Comparison of ENCODE assay signal across 9 cellular contexts in the genomic region with DNA sequence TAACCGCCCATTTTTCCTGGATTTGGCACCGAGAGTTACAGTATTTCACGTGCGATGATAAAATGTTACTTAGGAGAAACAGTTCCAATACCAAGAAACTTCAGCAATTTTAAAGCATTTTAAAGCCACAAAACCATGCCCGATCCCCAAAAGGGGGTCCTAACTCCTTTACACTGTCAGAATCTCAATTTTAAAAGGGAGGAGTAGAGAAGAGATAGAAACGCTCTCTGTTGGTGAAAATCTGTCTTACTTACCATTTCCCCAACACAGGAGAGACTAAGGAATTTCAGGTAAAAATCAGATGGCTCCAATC. TPM values are rescaled to one million over a fixed set of nuclear protein-coding genes. Genes with fewer than 3 reads are reported as not detected.
A peak's percentile ranks its signal among the peaks of the same experiment; 100 is the strongest.
DNase-seq lines count a peak whose midpoint lies in the region; ATAC-seq lines count a peak whose summit lies in the region.
"Had no signal": no experiment of that assay in that cellular context is flagged by ENCODE, and none has a peak within 500 bp of the region (broad histone marks: within the 10 kb centered on the region; RNA-seq: fewer than 3 reads in every experiment).

No MANE protein-coding gene starts in this region.

- H3K9me3 Mint-ChIP-seq in CD4-positive, alpha-beta memory T cell: no peaks in the 10 kb centered on the region

- H3K4me1 ChIP-seq in CD4-positive, alpha-beta memory T cell (ENCODE audit: insufficient read depth, low read length): peaks cover 64% of the 10 kb centered on the region
- H3K4me1 ChIP-seq in NT2/D1 (ENCODE audit: insufficient read depth, insufficient read length) (no peaks in the 10 kb centered on the region), endocrine pancreas (ENCODE audit: control insufficient read depth, insufficient read depth, low read length) (peaks cover 4% of the 10 kb centered on the region), neuron (ENCODE audit: insufficient read depth, low read length) (peaks cover 46% of the 10 kb centered on the region)

- no peak for ATAC-seq in GM18858 (IDR thresholded peaks at IDR 0.05; ENCODE audit: unreplicated experiment)
- ATAC-seq in HG03135 (IDR thresholded peaks at IDR 0.05; ENCODE audit: unreplicated experiment): no peak

- peak overlapping the region; percentile 59 for H2AFZ ChIP-seq in neuron (ENCODE audit: low read depth, low read length)

- POLR2A ChIA-PET in CD4-positive, alpha-beta memory T cell (lab: Charles Lee; ENCODE audit: partially characterized antibody): interaction anchor here (0.6 to 4.1 kb wide), 17 partner anchors 10 to 839 kb away, joined by 3 to 39 read pairs (median 3); a partner anchor contains a TSS

- no peaks in the 10 kb centered on the region for H3K27me3 Mint-ChIP-seq in CD4-positive, alpha-beta memory T cell

- in situ Hi-C loops in KBM-7 (cut with MboI; ENCODE audit: low pct_unique_long_range_greater_than_20kb, low sequenced_read_pairs): no loop called here

- CTCF ChIA-PET in CD4-positive, alpha-beta memory T cell (lab: Charles Lee; ENCODE audit: partially characterized antibody): interaction anchor here (1.0 to 2.0 kb wide), 4 partner anchors 9 to 101 kb away, joined by 4 to 15 read pairs (median 6); no protein-coding TSS in a partner anchor

- H3K4me3 ChIP-seq in CD4-positive, alpha-beta memory T cell (ENCODE audit: low read length in 2 of 2): peak overlapping the region; percentile 61 to 98
- peak overlapping the region; percentile 91 for H3K4me3 ChIP-seq in NT2/D1 (ENCODE audit: insufficient read length, low read depth)
- peak overlapping the region; percentile 99 for H3K4me3 ChIP-seq in endocrine pancreas (ENCODE audit: control insufficient read depth, insufficient read depth, low read length)
- peak overlapping the region; percentile 100 for H3K4me3 ChIP-seq in neuron (ENCODE audit: low read length)

- H3K9ac ChIP-seq in NT2/D1 (ENCODE audit: insufficient read length, low read depth) (peak overlapping the region; percentile 96), endocrine pancreas (ENCODE audit: control insufficient read depth, insufficient read depth, low read length) (peak overlapping the region; percentile 95)

- H3K27me3 ChIP-seq in CD4-positive, alpha-beta memory T cell (ENCODE audit: insufficient read depth, low read length): no peaks in the 10 kb centered on the region
- H3K27me3 ChIP-seq in NT2/D1 (ENCODE audit: insufficient read depth, insufficient read length): no peaks in the 10 kb centered on the region
- H3K27me3 ChIP-seq in endocrine pancreas (ENCODE audit: control insufficient read depth, insufficient read depth, low read length): no peaks in the 10 kb centered on the region
- H3K27me3 ChIP-seq in neuron (ENCODE audit: insufficient read depth, low read length): no peaks in the 10 kb centered on the region

- peaks cover 10% of the 10 kb centered on the region for H3K36me3 ChIP-seq in CD4-positive, alpha-beta memory T cell (ENCODE audit: insufficient read depth, low read length)
- peaks cover 28% of the 10 kb centered on the region for H3K36me3 ChIP-seq in NT2/D1 (ENCODE audit: insufficient read depth, insufficient read length, low read length)
- no peaks in the 10 kb centered on the region for H3K36me3 ChIP-seq in endocrine pancreas (ENCODE audit: control insufficient read depth, insufficient read depth, low read length)
- peaks cover 4% of the 10 kb centered on the region for H3K36me3 ChIP-seq in neuron (ENCODE audit: insufficient read depth, low read length)

- H3K4me3 Mint-ChIP-seq in CD4-positive, alpha-beta memory T cell: peak overlapping the region; percentile 92 to 98 (median 97)

- H3K9me3 ChIP-seq in CD4-positive, alpha-beta memory T cell (ENCODE audit: control insufficient read depth in 1 of 2, low read length in 2 of 2): no peaks in the 10 kb centered on the region
- H3K9me3 ChIP-seq in NT2/D1 (ENCODE audit: insufficient read depth, low read length): no peaks in the 10 kb centered on the region
- H3K9me3 ChIP-seq in endocrine pancreas (ENCODE audit: control insufficient read depth, low read length): no peaks in the 10 kb centered on the region
- H3K9me3 ChIP-seq in neuron (ENCODE audit: low read length): no peaks in the 10 kb centered on the region

- H3K4me1 Mint-ChIP-seq in CD4-positive, alpha-beta memory T cell: peaks cover 41 to 86% (median 63%) of the 10 kb centered on the region in 4 donors

- H3K27ac Mint-ChIP-seq in CD4-positive, alpha-beta memory T cell: peak overlapping the region; percentile 98 to 100 (median 100)

- peaks cover 9 to 48% of the 10 kb centered on the region in 2 donors for H3K36me3 Mint-ChIP-seq in CD4-positive, alpha-beta memory T cell

- no peak for DNase-seq in CD4-positive, alpha-beta memory T cell
- DNase-seq in NT2/D1 (ENCODE audit: low read depth, low spot score) (no peak), KBM-7 (no peak), pons (ENCODE audit: low spot score) (no peak)

- intact Hi-C loops in CD4-positive, alpha-beta memory T cell (cut with micrococcal nuclease): loop anchor here (10.0 kb wide), 1 partner anchor 1427 kb away; a partner anchor contains a TSS

- peak overlapping the region; percentile 96 for H3K27ac ChIP-seq in CD4-positive, alpha-beta memory T cell (ENCODE audit: low read depth, low read length)

RNA-seq across cellular contexts. Expression of a gene that starts 0.5 kb away (rescaled TPM):
- total RNA-seq in CD4-positive, alpha-beta memory T cell: 100 to 1,000 TPM; 166 to 179 TPM
- polyA plus RNA-seq in CD4-positive, alpha-beta memory T cell: 100 to 1,000 TPM; 410 to 812 TPM

RNA-seq across cellular contexts. Expression of a gene that starts 11.0 kb away (rescaled TPM):
- total RNA-seq in CD4-positive, alpha-beta memory T cell: not detected
- polyA plus RNA-seq in CD4-positive, alpha-beta memory T cell: not detected

RNA-seq across cellular contexts. Expression of a gene that starts 16.0 kb away (rescaled TPM):
- not detected for total RNA-seq in CD4-positive, alpha-beta memory T cell
- under 1 TPM in 1 of 2 donors, not detected in 1; 0.19 TPM for polyA plus RNA-seq in CD4-positive, alpha-beta memory T cell
- total RNA-seq: activated CD8-positive, alpha-beta memory T cell treated with anti-CD3 and anti-CD28 coated beads for 36 hours had no signal

RNA-seq across cellular contexts. Expression of a gene that starts 23.9 kb away (rescaled TPM):
- total RNA-seq in CD4-positive, alpha-beta memory T cell: 10 to 100 TPM; 13.1 to 13.7 TPM
- 1 to 10 TPM in 1 of 2 donors, under 1 TPM in 1; 0.93 to 1.8 TPM for polyA plus RNA-seq in CD4-positive, alpha-beta memory T cell

RNA-seq across cellular contexts. Expression of a gene that starts 32.0 kb away (rescaled TPM):
- total RNA-seq in CD4-positive, alpha-beta memory T cell: 1 to 10 TPM in 1 of 2 experiments, under 1 TPM in 1; 0.89 to 1.2 TPM
- under 1 TPM; 0.50 to 0.69 TPM for polyA plus RNA-seq in CD4-positive, alpha-beta memory T cell
